8 cellular contexts compared by ENCODE assay signal in genomic region chr14:91241848-91242247, GRCh38. TPM values are rescaled to one million over a fixed set of nuclear protein-coding genes. Genes with fewer than 3 reads are reported as not detected.
DNase-seq lines count a peak whose midpoint lies in the region; ATAC-seq and TF ChIP-seq lines count a peak whose summit lies in the region.

No MANE protein-coding gene starts in this region.

- no peaks in the 10 kb centered on the region for H3K9me3 ChIP-seq in Peyer's patch

- no peaks in the 10 kb centered on the region for H3K36me3 Mint-ChIP-seq in naive thymus-derived CD8-positive, alpha-beta T cell
- H3K36me3 Mint-ChIP-seq in mesothelial cell of epicardium = no peaks in the 10 kb centered on the region

- H3K4me1 ChIP-seq in Peyer's patch = peaks cover 0 to 37% (median 24%) of the 10 kb centered on the region in 4 donors

- ATAC-seq in GM18867 (IDR thresholded peaks at IDR 0.05; ENCODE audit: unreplicated experiment) (peak; percentile 69), HG02678 (IDR thresholded peaks at IDR 0.05; ENCODE audit: unreplicated experiment) (peak; percentile 60)
- no peak for ATAC-seq in naive thymus-derived CD8-positive, alpha-beta T cell

- POLR2A ChIA-PET in naive thymus-derived CD8-positive, alpha-beta T cell (lab: Charles Lee) = interaction anchor here (2.8 to 6.2 kb wide), 4 partner anchors 10 to 22 kb away, joined by 15 to 86 read pairs (median 23); no protein-coding TSS in a partner anchor

- H3K27me3 ChIP-seq in Peyer's patch = no peaks in the 10 kb centered on the region

- peak in 1 of 2 donors; percentile 15 for TF ChIP-seq POLR2A in Peyer's patch (IDR thresholded peaks at IDR 0.05)

- peak overlapping the region; percentile 18 to 98 (median 89) for H3K27ac Mint-ChIP-seq in naive thymus-derived CD8-positive, alpha-beta T cell
- H3K27ac Mint-ChIP-seq in mesothelial cell of epicardium = no peak overlapping the region

- H3K9me3 Mint-ChIP-seq in naive thymus-derived CD8-positive, alpha-beta T cell = peaks cover 0 to 5% (median 0%) of the 10 kb centered on the region in 9 donors
- peaks cover 24% of the 10 kb centered on the region for H3K9me3 Mint-ChIP-seq in mesothelial cell of epicardium

- H3K4me3 ChIP-seq in Peyer's patch = peak overlapping the region; percentile 1 to 32 (median 16)

- DNase-seq in Peyer's patch = peak in 2 of 3 donors; percentile 76 to 79
- DNase-seq in naive thymus-derived CD8-positive, alpha-beta T cell = peak in 2 of 10 donors; percentile 28 to 33
- DNase-seq in middle frontal gyrus (ENCODE audit: extremely low spot score, low spot score) = no peak
- DNase-seq in occipital lobe (lab: John Stamatoyannopoulos, UW) = no peak
- DNase-seq in mesothelial cell of epicardium (ENCODE audit: low spot score in 2 of 2, unreplicated experiment in 2 of 2) = no peak
- no peak for DNase-seq in GM10266 (ENCODE audit: extremely low spot score)

- no peaks in the 10 kb centered on the region for H3K36me3 ChIP-seq in Peyer's patch

- no peaks in the 10 kb centered on the region for H3K27me3 Mint-ChIP-seq in naive thymus-derived CD8-positive, alpha-beta T cell
- H3K27me3 Mint-ChIP-seq in mesothelial cell of epicardium (ENCODE audit: low read depth) = peaks cover 6% of the 10 kb centered on the region

- TF ChIP-seq CTCF in Peyer's patch (IDR thresholded peaks at IDR 0.05) (no peak), mesothelial cell of epicardium (IDR thresholded peaks at IDR 0.05; ENCODE audit: unreplicated experiment) (no peak), GM10266 (IDR thresholded peaks at IDR 0.05; ENCODE audit: control insufficient read depth, insufficient read depth, low read depth, missing control alignments) (no peak)

- peaks cover 46 to 92% (median 74%) of the 10 kb centered on the region in 4 donors for H3K4me1 Mint-ChIP-seq in naive thymus-derived CD8-positive, alpha-beta T cell
- H3K4me1 Mint-ChIP-seq in mesothelial cell of epicardium = no peaks in the 10 kb centered on the region

- H3K4me3 Mint-ChIP-seq in naive thymus-derived CD8-positive, alpha-beta T cell = peak overlapping the region; percentile 64 to 90 (median 82)
- H3K4me3 Mint-ChIP-seq in mesothelial cell of epicardium = no peak overlapping the region

- peak overlapping the region; percentile 68 to 86 (median 78) for H3K27ac ChIP-seq in Peyer's patch

RNA-seq across cellular contexts. Expression of gene GPR68, which starts 2.7 kb away (rescaled TPM):
- total RNA-seq in Peyer's patch = 1 to 10 TPM in 2 of 4 donors, not detected in 2; 1.5 to 1.7 TPM
- under 1 TPM; 0.60 to 0.73 TPM for total RNA-seq in naive thymus-derived CD8-positive, alpha-beta T cell
- 1 to 10 TPM in 1 of 3 donors, under 1 TPM in 2; 0.15 to 7.9 (median 0.82) TPM for polyA plus RNA-seq in naive thymus-derived CD8-positive, alpha-beta T cell
- 5.9 TPM for total RNA-seq in occipital lobe
- total RNA-seq in mesothelial cell of epicardium = 0.79 to 1.2 TPM (median 1.1 TPM) in 3 replicates

Comparison
In these comparisons a context has a peak if more than half of its experiments do, and no peak if none do; other contexts are left out.
1. ATAC-seq: peak in GM18867 (single experiment) and HG02678 (single experiment); none in naive thymus-derived CD8-positive, alpha-beta T cell (0 of 2).
2. DNase-seq: peak in Peyer's patch (2 of 3); none in middle frontal gyrus (single experiment), occipital lobe (single experiment), mesothelial cell of epicardium (0 of 2) and GM10266 (single experiment).